In the genomic region with DNA sequence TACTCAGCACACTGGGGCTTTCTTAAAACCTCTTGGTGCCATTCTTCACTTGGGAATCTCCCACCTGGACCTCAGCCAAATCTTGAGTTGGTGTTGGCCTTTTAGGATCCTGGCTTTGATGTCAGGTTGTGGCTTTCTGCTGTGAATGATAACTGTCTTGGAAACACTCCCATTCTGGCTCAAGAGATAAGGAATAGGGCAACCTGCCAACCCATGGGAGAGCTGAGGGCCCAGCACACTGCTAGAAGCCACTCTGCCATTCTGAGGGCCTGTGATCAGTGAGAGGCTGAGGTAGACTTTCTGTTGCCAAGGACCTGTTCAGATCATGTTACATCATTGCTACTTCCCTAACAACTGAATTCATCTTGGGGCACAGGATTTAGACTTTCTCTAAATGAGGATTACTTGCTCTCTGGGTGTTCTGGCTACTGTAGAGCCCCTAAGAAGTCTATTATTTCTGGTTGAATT, we compare ENCODE assay signal across 9 cellular contexts. TPM values are rescaled to one million over a fixed set of nuclear protein-coding genes. Genes with fewer than 3 reads are reported as not detected.
DNase-seq lines count a peak whose midpoint lies in the region; ATAC-seq, FAIRE-seq and TF ChIP-seq lines count a peak whose summit lies in the region.
"Had no signal": no experiment of that assay in that cellular context is flagged by ENCODE, and none has a peak within 500 bp of the region (broad histone marks: within the 10 kb centered on the region; RNA-seq: fewer than 3 reads in every experiment).

No MANE protein-coding gene starts in this region.

- H3K27me3 ChIP-seq in BE2C (no peaks in the 10 kb centered on the region), neural progenitor cell (no peaks in the 10 kb centered on the region)

- H3K9ac ChIP-seq in neural progenitor cell, result no peak overlapping the region

- H3K27me3 Mint-ChIP-seq in neural progenitor cell (ENCODE audit: insufficient read depth, low read depth), result peaks cover 2% of the 10 kb centered on the region

- peak overlapping the region; percentile 54 for H3K4me2 ChIP-seq in neural progenitor cell

- H3K9me3 Mint-ChIP-seq in neural progenitor cell, result no peaks in the 10 kb centered on the region

- DNase-seq in BE2C (peak; percentile 72), SW480 (ENCODE audit: low spot score) (peak; percentile 67), neural progenitor cell (ENCODE audit: low spot score) (peak; percentile 40), urothelium cell line (ENCODE audit: low spot score) (no peak), pons (ENCODE audit: low spot score) (no peak), cerebellar nuclear complex (lab: John Stamatoyannopoulos, UW) (no peak)

- peak overlapping the region; percentile 33 for H3K27ac Mint-ChIP-seq in neural progenitor cell

- TF ChIP-seq CTCF in BE2C (IDR thresholded peaks at IDR 0.05; ENCODE audit: low read depth, low read length), result no peak
- TF ChIP-seq CTCF in neural progenitor cell (IDR thresholded peaks at IDR 0.05), result no peak

- peaks cover 7% of the 10 kb centered on the region for H3K4me1 Mint-ChIP-seq in neural progenitor cell

- peaks cover 2% of the 10 kb centered on the region for H3K36me3 Mint-ChIP-seq in neural progenitor cell

- peaks cover 7% of the 10 kb centered on the region for H4K20me1 ChIP-seq in neural progenitor cell (ENCODE audit: low read depth)

- no peak overlapping the region for H3K4me3 ChIP-seq in BE2C (ENCODE audit: low read depth, low read length)
- H3K4me3 ChIP-seq in neural progenitor cell, result no peak overlapping the region

- H3K79me2 ChIP-seq in neural progenitor cell (ENCODE audit: low read depth), result no peaks in the 10 kb centered on the region

- ATAC-seq in GM19324 (IDR thresholded peaks at IDR 0.05; ENCODE audit: low FRiP score, unreplicated experiment) (peak; percentile 10), HG03280 (IDR thresholded peaks at IDR 0.05; ENCODE audit: unreplicated experiment) (peak; percentile 44)

- no peak overlapping the region for H3K4me3 Mint-ChIP-seq in neural progenitor cell

- H3K9me3 ChIP-seq in BE2C, result no peaks in the 10 kb centered on the region
- no peaks in the 10 kb centered on the region for H3K9me3 ChIP-seq in neural progenitor cell (ENCODE audit: low read depth)

- no peak overlapping the region for H3K27ac ChIP-seq in neural progenitor cell

- no peak for FAIRE-seq in urothelium cell line (lab: Jason Lieb, UNC)
- FAIRE-seq: TTC549 had no signal

- peaks cover 11% of the 10 kb centered on the region for H3F3A ChIP-seq in neural progenitor cell (ENCODE audit: low read depth)

- H3K4me1 ChIP-seq in BE2C (peaks cover 13% of the 10 kb centered on the region), neural progenitor cell (peaks cover 12% of the 10 kb centered on the region)

- no peak overlapping the region for H2AFZ ChIP-seq in neural progenitor cell (replicated peaks)

- H3K36me3 ChIP-seq in BE2C (no peaks in the 10 kb centered on the region), neural progenitor cell (no peaks in the 10 kb centered on the region)

RNA-seq across cellular contexts. Expression of gene TTC39A, which starts 45.8 kb away (rescaled TPM):
- 11.2 TPM for polyA plus RNA-seq in BE2C (2012; ENCODE audit: insufficient read depth, insufficient read length, low read depth)
- 0.94 and 1.2 TPM in 2 replicates for total RNA-seq in neural progenitor cell (ENCODE audit: low replicate concordance)

RNA-seq across cellular contexts. Expression of gene RNF11, which starts 48.4 kb away (rescaled TPM):
- 35.7 TPM for polyA plus RNA-seq in BE2C (2012; ENCODE audit: insufficient read depth, insufficient read length, low read depth)
- total RNA-seq in neural progenitor cell (ENCODE audit: low replicate concordance), result 63.8 and 108 TPM in 2 replicates

Comparison
In these comparisons a context has a peak if more than half of its experiments do, and no peak if none do; other contexts are left out.
1. DNase-seq: peak in BE2C (single experiment), SW480 (single experiment) and neural progenitor cell (single experiment); none in urothelium cell line (single experiment), pons (single experiment) and cerebellar nuclear complex (0 of 2).